1 cellular context compared by ENCODE assay signal in genomic region chr14:65373671-65374039, GRCh38.
TF ChIP-seq lines count a peak whose summit lies in the region.

No MANE protein-coding gene starts in this region.

TF ChIP-seq in H1, 55 proteins besides CTCF, POLR2A, EP300 and RAD21 (continued from another document):
- no peak for TF ChIP-seq CHD7 (IDR thresholded peaks at IDR 0.05; ENCODE audit: insufficient replicate concordance, low read length)
- TF ChIP-seq KDM5A (IDR thresholded peaks at IDR 0.05; ENCODE audit: low read length), result no peak
- no peak for TF ChIP-seq MAX (IDR thresholded peaks at IDR 0.05)
- no peak for TF ChIP-seq TAF1 (IDR thresholded peaks at IDR 0.05; ENCODE audit: low read depth, low read length)
- no peak for TF ChIP-seq SP1 (IDR thresholded peaks at IDR 0.05; ENCODE audit: low read depth, low read length)
- TF ChIP-seq YY1 (IDR thresholded peaks at IDR 0.05; ENCODE audit: low read depth, low read length), result no peak
- TF ChIP-seq CHD2 (IDR thresholded peaks at IDR 0.05; ENCODE audit: low read length), result no peak
- TF ChIP-seq SP2 (IDR thresholded peaks at IDR 0.05; ENCODE audit: low read length), result no peak
- TF ChIP-seq NANOG (IDR thresholded peaks at IDR 0.05; ENCODE audit: insufficient read depth, low read depth, low read length, poor library complexity, severe bottlenecking), result no peak
- no peak for TF ChIP-seq ATF2 (IDR thresholded peaks at IDR 0.05; ENCODE audit: low read length)
- no peak for TF ChIP-seq CTBP2 (IDR thresholded peaks at IDR 0.05; ENCODE audit: borderline replicate concordance, insufficient read depth, insufficient read length, low read length)
- TF ChIP-seq SIX5 (IDR thresholded peaks at IDR 0.05; ENCODE audit: low read depth, low read length), result no peak
- TF ChIP-seq RBBP5 (IDR thresholded peaks at IDR 0.05; ENCODE audit: borderline replicate concordance, low read depth, low read length), result no peak
- no peak for TF ChIP-seq GTF2F1 (IDR thresholded peaks at IDR 0.05; ENCODE audit: borderline replicate concordance, low read depth, low read length)
- no peak for TF ChIP-seq JUN (IDR thresholded peaks at IDR 0.05; ENCODE audit: low read depth, low read length)
- no peak for TF ChIP-seq BACH1 (IDR thresholded peaks at IDR 0.05; ENCODE audit: low read length)
